11 cellular contexts compared by ENCODE assay signal in the genomic region with DNA sequence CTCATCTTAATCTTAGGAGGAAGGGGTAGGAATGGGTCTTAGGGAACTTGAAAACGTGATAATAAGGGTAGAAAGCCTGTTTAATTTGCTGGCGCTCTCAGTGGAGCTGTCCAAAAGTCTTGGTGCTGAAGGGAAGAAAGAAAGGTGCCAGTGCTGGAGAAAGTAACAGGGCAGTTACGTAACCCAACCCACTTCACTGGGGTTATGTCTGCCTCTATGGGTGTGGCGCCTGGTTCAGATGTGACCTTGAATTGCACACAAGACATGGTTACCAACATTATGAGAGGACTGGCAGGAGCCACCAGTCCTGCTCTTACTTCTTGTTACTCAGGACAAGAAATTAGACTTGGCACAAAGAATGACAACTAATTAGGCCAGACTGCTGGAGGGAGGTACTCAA. TPM values are rescaled to one million over a fixed set of nuclear protein-coding genes. Genes with fewer than 3 reads are reported as not detected.
DNase-seq lines count a peak whose midpoint lies in the region; TF ChIP-seq lines count a peak whose summit lies in the region.
"Had no signal": no experiment of that assay in that cellular context is flagged by ENCODE, and none has a peak within 500 bp of the region (broad histone marks: within the 10 kb centered on the region; RNA-seq: fewer than 3 reads in every experiment).

No MANE protein-coding gene starts in this region.

- peaks cover 2% of the 10 kb centered on the region for H3K9me3 Mint-ChIP-seq in activated CD4-positive, alpha-beta T cell treated with anti-CD3 and anti-CD28 coated beads, Interleukin-2, amount 10 ng/mL, durations not matched to agents 24 days and 14 days
- no peaks in the 10 kb centered on the region for H3K9me3 Mint-ChIP-seq in activated T-helper 2 cell treated with anti-CD3 and anti-CD28 coated beads, Interferon-gamma antibody, Interleukin-2, Interleukin-4, amounts not matched to agents 10 μg/mL and 5 μg/mL and 100 μg/mL, durations not matched to agents 14 hours and 24 hours and 36 hours

- no peak overlapping the region for H3K27ac Mint-ChIP-seq in activated CD4-positive, alpha-beta T cell treated with anti-CD3 and anti-CD28 coated beads, Interleukin-2, amount 10 ng/mL, durations not matched to agents 24 days and 14 days
- no peak overlapping the region for H3K27ac Mint-ChIP-seq in activated T-helper 2 cell treated with anti-CD3 and anti-CD28 coated beads, Interferon-gamma antibody, Interleukin-2, Interleukin-4, amounts not matched to agents 10 μg/mL and 5 μg/mL and 100 μg/mL, durations not matched to agents 14 hours and 24 hours and 36 hours

- peak; percentile 76 for DNase-seq in activated CD4-positive, alpha-beta T cell treated with anti-CD3 and anti-CD28 coated beads, Interleukin-2, amount 10 ng/mL, durations not matched to agents 24 days and 14 days
- no peak for DNase-seq in activated CD4-positive, alpha-beta T cell treated with anti-CD3 and anti-CD28 coated beads, Interleukin-2, amount 50 U/mL, for 48 hours
- DNase-seq in fibroblast of peridontal ligament (ENCODE audit: extremely low read depth) (peak; percentile 34), stromal cell of bone marrow (ENCODE audit: low read depth) (peak; percentile 18), SKM-1 (lab: John Stamatoyannopoulos, UW; ENCODE audit: unreplicated experiment) (no peak), cerebellar cortex (ENCODE audit: low spot score) (no peak)
- no peak for DNase-seq in activated T-helper 2 cell treated with anti-CD3 and anti-CD28 coated beads, Interferon-gamma antibody, Interleukin-2, Interleukin-4, amounts not matched to agents 10 μg/mL and 5 μg/mL and 100 μg/mL, durations not matched to agents 14 hours and 24 hours and 36 hours (ENCODE audit: low spot score)
- DNase-seq: activated T-cell treated with anti-CD3 and anti-CD28 coated beads, Interleukin-2, amount 50 U/mL, for 48 hours; mucosa of descending colon; NCI-H1105 had no signal

- intact Hi-C loops in activated CD4-positive, alpha-beta T cell treated with anti-CD3 and anti-CD28 coated beads, Interleukin-2, amount 10 ng/mL, durations not matched to agents 24 days and 14 days (cut with micrococcal nuclease) = no loop called here
- intact Hi-C loops in activated T-helper 2 cell treated with anti-CD3 and anti-CD28 coated beads, Interferon-gamma antibody, Interleukin-2, Interleukin-4, amounts not matched to agents 10 μg/mL and 5 μg/mL and 100 μg/mL, durations not matched to agents 14 hours and 24 hours and 36 hours (cut with micrococcal nuclease) = no loop called here

- H3K4me3 Mint-ChIP-seq in activated CD4-positive, alpha-beta T cell treated with anti-CD3 and anti-CD28 coated beads, Interleukin-2, amount 10 ng/mL, durations not matched to agents 24 days and 14 days = no peak overlapping the region
- H3K4me3 Mint-ChIP-seq in activated T-helper 2 cell treated with anti-CD3 and anti-CD28 coated beads, Interferon-gamma antibody, Interleukin-2, Interleukin-4, amounts not matched to agents 10 μg/mL and 5 μg/mL and 100 μg/mL, durations not matched to agents 14 hours and 24 hours and 36 hours (ENCODE audit: low read depth) = no peak overlapping the region

- peaks cover 60% of the 10 kb centered on the region for H3K27me3 Mint-ChIP-seq in activated CD4-positive, alpha-beta T cell treated with anti-CD3 and anti-CD28 coated beads, Interleukin-2, amount 10 ng/mL, durations not matched to agents 24 days and 14 days
- peaks cover 40% of the 10 kb centered on the region for H3K27me3 Mint-ChIP-seq in activated T-helper 2 cell treated with anti-CD3 and anti-CD28 coated beads, Interferon-gamma antibody, Interleukin-2, Interleukin-4, amounts not matched to agents 10 μg/mL and 5 μg/mL and 100 μg/mL, durations not matched to agents 14 hours and 24 hours and 36 hours (ENCODE audit: low read depth)

- H3K4me1 Mint-ChIP-seq in activated CD4-positive, alpha-beta T cell treated with anti-CD3 and anti-CD28 coated beads, Interleukin-2, amount 10 ng/mL, durations not matched to agents 24 days and 14 days = peaks cover 2% of the 10 kb centered on the region
- H3K4me1 Mint-ChIP-seq in activated T-helper 2 cell treated with anti-CD3 and anti-CD28 coated beads, Interferon-gamma antibody, Interleukin-2, Interleukin-4, amounts not matched to agents 10 μg/mL and 5 μg/mL and 100 μg/mL, durations not matched to agents 14 hours and 24 hours and 36 hours (ENCODE audit: low read depth) = peaks cover 2% of the 10 kb centered on the region

- no peaks in the 10 kb centered on the region for H3K36me3 Mint-ChIP-seq in activated CD4-positive, alpha-beta T cell treated with anti-CD3 and anti-CD28 coated beads, Interleukin-2, amount 10 ng/mL, durations not matched to agents 24 days and 14 days (ENCODE audit: low read depth)
- no peaks in the 10 kb centered on the region for H3K36me3 Mint-ChIP-seq in activated T-helper 2 cell treated with anti-CD3 and anti-CD28 coated beads, Interferon-gamma antibody, Interleukin-2, Interleukin-4, amounts not matched to agents 10 μg/mL and 5 μg/mL and 100 μg/mL, durations not matched to agents 14 hours and 24 hours and 36 hours (ENCODE audit: low read depth)

TF ChIP-seq in PFSK-1, 5 proteins besides CTCF, POLR2A, EP300 and RAD21:
- TF ChIP-seq REST (IDR thresholded peaks at IDR 0.05; ENCODE audit: insufficient read depth in 1 of 2, low read depth in 2 of 2, low read length in 2 of 2) (peak; percentile 81 to 94), SIN3A (IDR thresholded peaks at IDR 0.05; ENCODE audit: borderline replicate concordance, insufficient read depth, low read length) (no peak), POLR2AphosphoS5 (IDR thresholded peaks at IDR 0.05; ENCODE audit: low read depth, low read length) (no peak), FOXP2 (optimal IDR thresholded peaks at IDR 0.05; ENCODE audit: borderline replicate concordance, extremely low read depth, extremely low read length, insufficient read depth) (no peak), TAF1 (IDR thresholded peaks at IDR 0.05; ENCODE audit: borderline replicate concordance, insufficient read depth, low read length) (no peak)

RNA-seq across cellular contexts. Expression of gene GPATCH2L, which starts 18.6 kb away (rescaled TPM):
- total RNA-seq in activated CD4-positive, alpha-beta T cell treated with anti-CD3 and anti-CD28 coated beads, Interleukin-2, amount 10 ng/mL, durations not matched to agents 24 days and 14 days = 60.6 and 61.6 TPM in 2 replicates
- 8.8 TPM for polyA plus RNA-seq in PFSK-1 (2012; ENCODE audit: insufficient read length, low read depth)
- 59.1 and 67.3 TPM in 2 replicates for total RNA-seq in activated T-helper 2 cell treated with anti-CD3 and anti-CD28 coated beads, Interferon-gamma antibody, Interleukin-2, Interleukin-4, amounts not matched to agents 10 μg/mL and 5 μg/mL and 100 μg/mL, durations not matched to agents 14 hours and 24 hours and 36 hours

Comparison
In these comparisons a context has a peak if more than half of its experiments do, and no peak if none do; other contexts are left out.
1. DNase-seq: peak in activated CD4-positive, alpha-beta T cell treated with anti-CD3 and anti-CD28 coated beads, Interleukin-2, amount 10 ng/mL, durations not matched to agents 24 days and 14 days (single experiment), fibroblast of peridontal ligament (single experiment) and stromal cell of bone marrow (single experiment); none in activated CD4-positive, alpha-beta T cell treated with anti-CD3 and anti-CD28 coated beads, Interleukin-2, amount 50 U/mL, for 48 hours (0 of 2), activated T-helper 2 cell treated with anti-CD3 and anti-CD28 coated beads, Interferon-gamma antibody, Interleukin-2, Interleukin-4, amounts not matched to agents 10 μg/mL and 5 μg/mL and 100 μg/mL, durations not matched to agents 14 hours and 24 hours and 36 hours (single experiment), SKM-1 (single experiment) and cerebellar cortex (single experiment).